13 cellular contexts compared by ENCODE assay signal in the genomic region with DNA sequence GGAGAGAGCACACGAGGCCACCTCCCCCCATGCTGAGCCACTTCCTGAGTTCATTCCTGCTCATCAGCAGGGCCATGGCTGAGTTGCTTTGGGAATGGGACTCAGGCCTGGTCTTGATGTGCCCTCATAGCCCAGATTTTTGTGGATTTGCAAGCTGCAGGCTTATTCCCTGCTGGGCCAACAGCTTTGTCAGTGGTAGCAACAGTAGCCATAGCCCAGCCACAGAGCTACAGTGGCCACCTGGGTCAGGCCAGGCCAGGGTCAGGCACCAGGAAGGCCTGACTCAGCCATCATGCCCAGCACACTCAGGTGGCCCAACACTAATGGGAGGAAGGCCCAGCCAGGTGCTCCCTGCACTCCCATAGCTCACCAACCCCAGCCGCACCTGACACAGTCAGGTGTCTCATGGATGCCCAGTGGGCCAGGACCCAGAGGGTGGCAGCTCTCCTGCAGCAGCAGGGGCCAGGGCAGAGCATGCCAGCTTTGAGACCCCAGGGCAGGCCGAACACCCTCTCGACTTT. TPM values are rescaled to one million over a fixed set of nuclear protein-coding genes. Genes with fewer than 3 reads are reported as not detected.
DNase-seq lines count a peak whose midpoint lies in the region; ATAC-seq and TF ChIP-seq lines count a peak whose summit lies in the region.
"Had no signal": no experiment of that assay in that cellular context is flagged by ENCODE, and none has a peak within 500 bp of the region (broad histone marks: within the 10 kb centered on the region; RNA-seq: fewer than 3 reads in every experiment).

No MANE protein-coding gene starts in this region.

- H3K4me3 Mint-ChIP-seq in CD8-positive, alpha-beta T cell, result peak overlapping the region; percentile 31
- H3K4me3 Mint-ChIP-seq: brain had no signal

- H3K36me3 Mint-ChIP-seq in CD8-positive, alpha-beta T cell, result no peaks in the 10 kb centered on the region

- ATAC-seq in CD8-positive, alpha-beta T cell, result no peak
- ATAC-seq in Panc1 (peak; percentile 42), HG02981 (IDR thresholded peaks at IDR 0.05; ENCODE audit: unreplicated experiment) (no peak)
- ATAC-seq: right cardiac atrium had no signal

- intact Hi-C loops in CD8-positive, alpha-beta T cell (cut with DNase I, micrococcal nuclease), result loop anchor here in 1 of 2 experiments (2.0 kb wide), 1 partner anchor 42 kb away; no protein-coding TSS in a partner anchor
- intact Hi-C loops in Panc1 (cut with micrococcal nuclease; ENCODE audit: unreplicated experiment), result loop anchor here (2.0 to 10.0 kb wide), 2 partner anchors 40 to 62 kb away; no protein-coding TSS in a partner anchor

- POLR2A ChIA-PET in CD8-positive, alpha-beta T cell (lab: Charles Lee), result no interaction called here
- POLR2A ChIA-PET in Panc1 (lab: Charles Lee), result no interaction called here

- H3K27ac Mint-ChIP-seq in CD8-positive, alpha-beta T cell, result peak overlapping the region; percentile 6

- no peaks in the 10 kb centered on the region for H3K27me3 Mint-ChIP-seq in CD8-positive, alpha-beta T cell (ENCODE audit: low read depth)
- H3K27me3 Mint-ChIP-seq: brain had no signal

- TF ChIP-seq CTCF in CD8-positive, alpha-beta T cell (IDR thresholded peaks at IDR 0.05), result no peak
- no peak for TF ChIP-seq CTCF in Panc1 (IDR thresholded peaks at IDR 0.05)

- H3K36me3 ChIP-seq in CD8-positive, alpha-beta T cell (ENCODE audit: insufficient read depth, low read length), result no peaks in the 10 kb centered on the region
- H3K36me3 ChIP-seq in Panc1 (ENCODE audit: control insufficient read depth, insufficient read depth, low read length), result peaks cover 16% of the 10 kb centered on the region

- in situ Hi-C loops in Panc1 (cut with HindIII; ENCODE audit: low pct_unique_long_range_greater_than_20kb, low sequenced_read_pairs), result no loop called here

- H3K27ac ChIP-seq in CD8-positive, alpha-beta T cell (ENCODE audit: low read depth, low read length), result no peak overlapping the region
- peak overlapping the region; percentile 83 for H3K27ac ChIP-seq in Panc1 (ENCODE audit: low read length)

- DNase-seq in CD8-positive, alpha-beta T cell, result no peak
- DNase-seq in Panc1 (ENCODE audit: low read depth, low spot score) (no peak), fibroblast of peridontal ligament (ENCODE audit: extremely low read depth) (peak; percentile 76), renal cortical epithelial cell (ENCODE audit: low read depth) (peak; percentile 90), LoVo (ENCODE audit: low spot score) (no peak), DMS 273 (lab: John Stamatoyannopoulos, UW; ENCODE audit: unreplicated experiment) (no peak), NAMALWA (ENCODE audit: low spot score) (no peak)
- DNase-seq: foreskin melanocyte, NCI-H1105, NCI-H82 had no signal

- no peaks in the 10 kb centered on the region for H3K9me3 Mint-ChIP-seq in CD8-positive, alpha-beta T cell

- peaks cover 14% of the 10 kb centered on the region for H3K4me1 Mint-ChIP-seq in CD8-positive, alpha-beta T cell (ENCODE audit: low read depth)

- peaks cover 16% of the 10 kb centered on the region for H3K4me1 ChIP-seq in CD8-positive, alpha-beta T cell (ENCODE audit: insufficient read depth, low read length)
- peaks cover 80% of the 10 kb centered on the region for H3K4me1 ChIP-seq in Panc1 (ENCODE audit: control insufficient read depth, insufficient read depth, low read length)

- CTCF ChIA-PET in CD8-positive, alpha-beta T cell (lab: Charles Lee), result interaction anchor here (1.4 to 2.2 kb wide), 3 partner anchors 26 to 331 kb away, joined by 3 to 7 read pairs (median 3); no protein-coding TSS in a partner anchor
- CTCF ChIA-PET in Panc1 (lab: Charles Lee), result interaction anchor here (0.8 to 2.7 kb wide), 2 partner anchors 40 to 43 kb away, joined by 4 to 11 read pairs; no protein-coding TSS in a partner anchor

- no peak overlapping the region for H3K4me3 ChIP-seq in CD8-positive, alpha-beta T cell (ENCODE audit: low read depth, low read length)
- H3K4me3 ChIP-seq in Panc1 (ENCODE audit: low read depth in 2 of 2, low read length in 2 of 2), result no peak overlapping the region

- no peaks in the 10 kb centered on the region for H3K9me3 ChIP-seq in CD8-positive, alpha-beta T cell (ENCODE audit: low read length)
- no peaks in the 10 kb centered on the region for H3K9me3 ChIP-seq in Panc1 (ENCODE audit: control insufficient read depth, insufficient read depth, low read depth, low read length)

- H3K27me3 ChIP-seq in CD8-positive, alpha-beta T cell (ENCODE audit: insufficient read depth, low read length), result no peaks in the 10 kb centered on the region
- H3K27me3 ChIP-seq in Panc1 (ENCODE audit: control insufficient read depth, insufficient read depth, low read length), result no peaks in the 10 kb centered on the region

- no TSS peak for BruUV-seq in Panc1 (replicated peaks; lab: Mats Ljungman, UMichigan)

RNA-seq across cellular contexts. Expression of gene EPHA2, which starts 33.4 kb away (rescaled TPM):
- total RNA-seq in CD8-positive, alpha-beta T cell, result not detected
- total RNA-seq in Panc1 (2021; ENCODE audit: unreplicated experiment), result 263 TPM
- polyA plus RNA-seq in Panc1 (2012; ENCODE audit: insufficient read length), result 254 TPM
- total RNA-seq in renal cortical epithelial cell, result 104 and 146 TPM in 2 replicates

RNA-seq across cellular contexts. Expression of gene FAM131C, which starts 49.0 kb away (rescaled TPM):
- total RNA-seq in CD8-positive, alpha-beta T cell, result not detected
- 3.4 TPM for total RNA-seq in Panc1 (2021; ENCODE audit: unreplicated experiment)
- polyA plus RNA-seq in Panc1 (2012; ENCODE audit: insufficient read length), result 6.9 TPM
- 0.52 and 1.5 TPM in 2 replicates for total RNA-seq in renal cortical epithelial cell

Comparison
In these comparisons a context has a peak if more than half of its experiments do, and no peak if none do; other contexts are left out.
1. DNase-seq: peak in fibroblast of peridontal ligament (single experiment) and renal cortical epithelial cell (single experiment); none in CD8-positive, alpha-beta T cell (0 of 7), Panc1 (single experiment), LoVo (single experiment), DMS 273 (single experiment) and NAMALWA (single experiment).
2. RNA of gene EPHA2, which starts 33.4 kb away (total RNA-seq): 263 TPM in Panc1 (single experiment) and 104 to 146 TPM in renal cortical epithelial cell; not detected in CD8-positive, alpha-beta T cell; every median in the first group is over 100 times any median in the second.